In genomic region chr2:117814417-117815264, GRCh38 we compare ENCODE assay signal across 8 cellular contexts. TPM values are rescaled to one million over a fixed set of nuclear protein-coding genes. Genes with fewer than 3 reads are reported as not detected.
DNase-seq lines count a peak whose midpoint lies in the region; ATAC-seq and TF ChIP-seq lines count a peak whose summit lies in the region.

Gene DDX18, plus strand, starts transcription at chr2:117814691. Its CDS starts 87 bp downstream, at chr2:117814778.

- peaks cover 29% of the 10 kb centered on the region for H3K36me3 Mint-ChIP-seq in T-cell

- no peaks in the 10 kb centered on the region for H3K9me3 Mint-ChIP-seq in T-cell

- TF ChIP-seq POLR2A in adrenal gland (IDR thresholded peaks at IDR 0.05): peak; percentile 54 to 56
- TF ChIP-seq POLR2A in heart left ventricle (IDR thresholded peaks at IDR 0.05): peak in 1 of 2 donors; percentile 45

- 0% methylated on average over 40 to 57 of the region's 57 CpGs for WGBS in adrenal gland, 4 donors
- WGBS in heart left ventricle, 4 donors: 0% methylated on average over 45 to 57 of the region's 57 CpGs

- POLR2A ChIA-PET in T-cell (lab: Charles Lee): interaction anchor here (0.7 to 2.1 kb wide), 8 partner anchors 12 to 275 kb away, joined by 3 to 11 read pairs (median 4); partner anchors contain the start of gene CCDC93 (in 2 of the 2)

- H3K4me1 ChIP-seq in adrenal gland (replicated peaks in 1 of 2): peaks cover 6 to 26% of the 10 kb centered on the region in 2 donors
- H3K4me1 ChIP-seq in heart left ventricle: peaks cover 0 to 27% (median 15%) of the 10 kb centered on the region in 12 donors
- peaks cover 19% of the 10 kb centered on the region for H3K4me1 ChIP-seq in upper lobe of right lung

- H3K27ac ChIP-seq in adrenal gland (peak within 1 kb of the TSS; percentile 46 to 94 (median 93)), heart left ventricle (peak within 1 kb of the TSS; percentile 54 to 92 (median 88)), upper lobe of right lung (peak within 1 kb of the TSS; percentile 90)

- H3K36me3 ChIP-seq in adrenal gland (replicated peaks in 1 of 2): peaks cover 0 to 21% of the 10 kb centered on the region in 2 donors
- peaks cover 0 to 35% (median 23%) of the 10 kb centered on the region in 9 donors for H3K36me3 ChIP-seq in heart left ventricle
- H3K36me3 ChIP-seq in upper lobe of right lung: peaks cover 23% of the 10 kb centered on the region

- ATAC-seq in HG02798 (IDR thresholded peaks at IDR 0.05; ENCODE audit: poor library complexity, unreplicated experiment) (peak; percentile 98), T-cell (replicated peaks in 1 of 4) (peak; percentile 91 to 94 (median 92)), heart left ventricle (peak; percentile 96 to 100 (median 99)), upper lobe of right lung (peak; percentile 100)

- TF ChIP-seq CTCF in GM12874 (IDR thresholded peaks at IDR 0.05; ENCODE audit: insufficient read depth, low read depth, low read length) (peak; percentile 99), adrenal gland (IDR thresholded peaks at IDR 0.05) (peak; percentile 98 to 100 (median 99)), heart left ventricle (IDR thresholded peaks at IDR 0.05) (peak; percentile 97 to 100 (median 99)), upper lobe of right lung (IDR thresholded peaks at IDR 0.05) (peak; percentile 98)

- H3K27me3 Mint-ChIP-seq in T-cell: peaks cover 0 to 3% of the 10 kb centered on the region in 2 donors

- peak within 1 kb of the TSS; percentile 90 to 94 (median 91) for H3K4me3 Mint-ChIP-seq in T-cell

- H3K27ac Mint-ChIP-seq in T-cell: peak within 1 kb of the TSS; percentile 92 to 97

- intact Hi-C loops in adrenal gland (cut with DNase I) (no loop called here), heart left ventricle (cut with DNase I) (loop anchor here in 6 of 10 donors (5.0 to 10.0 kb wide), 5 partner anchors 120 to 270 kb away; partner anchors contain the start of genes CCDC93 (in 2 of the 6) and INSIG2 (in 1 of the 6)), posterior cingulate gyrus (cut with DNase I) (loop anchor here (1.0 kb wide), 1 partner anchor 189 kb away; no protein-coding TSS in a partner anchor), upper lobe of right lung (cut with DNase I) (no loop called here)

- no peaks in the 10 kb centered on the region for H3K9me3 ChIP-seq in adrenal gland (replicated peaks in 1 of 3)
- no peaks in the 10 kb centered on the region for H3K9me3 ChIP-seq in heart left ventricle
- H3K9me3 ChIP-seq in upper lobe of right lung: no peaks in the 10 kb centered on the region

- peaks cover 47 to 53% (median 48%) of the 10 kb centered on the region in 3 donors for H3K4me1 Mint-ChIP-seq in T-cell

- H3K4me3 ChIP-seq in adrenal gland (peak within 1 kb of the TSS; percentile 33 to 100 (median 74)), heart left ventricle (peak within 1 kb of the TSS; percentile 63 to 95 (median 82)), upper lobe of right lung (peak within 1 kb of the TSS; percentile 92)

- DNase-seq in NCI-H1436 (lab: John Stamatoyannopoulos, UW) (peak; percentile 98), T-cell (peak; percentile 94 to 99 (median 98)), adrenal gland (peak; percentile 98 to 99 (median 98)), heart left ventricle (peak; percentile 97 to 98 (median 97)), posterior cingulate gyrus (peak; percentile 94 to 99 (median 97)), upper lobe of right lung (peak; percentile 98)

- H3K27me3 ChIP-seq in adrenal gland (no peaks in the 10 kb centered on the region), heart left ventricle (no peaks in the 10 kb centered on the region), upper lobe of right lung (no peaks in the 10 kb centered on the region)

- CTCF ChIA-PET in T-cell (lab: Charles Lee): interaction anchor here (0.6 to 3.5 kb wide), 26 partner anchors 11 to 1552 kb away, joined by 3 to 76 read pairs (median 4); partner anchors contain the start of genes C2orf76 (in 1 of the 2), CCDC93 (in 1 of the 2), DBI (in 1 of the 2) and INSIG2 (in 1 of the 2)

RNA-seq across cellular contexts. Expression of gene DDX18, which starts in this region (rescaled TPM):
- 100 to 1,000 TPM in 2 of 5 donors, 10 to 100 TPM in 3; 78.2 to 134 (median 88.7) TPM for total RNA-seq in T-cell
- 10 to 100 TPM; 19.8 to 43.6 (median 36.6) TPM for total RNA-seq in adrenal gland
- 10 to 100 TPM; 15.9 to 69.3 (median 39.7) TPM for polyA plus RNA-seq in adrenal gland
- total RNA-seq in heart left ventricle: 10 to 100 TPM; 16.0 to 40.6 (median 28.2) TPM
- polyA plus RNA-seq in heart left ventricle: 10 to 100 TPM; 12.2 to 31.1 TPM
- total RNA-seq in upper lobe of right lung: 56.6 TPM

Comparison
In these comparisons a context has a peak if more than half of its experiments do, and no peak if none do; other contexts are left out.
1. Peak in every context shown above with its lines: DNase-seq, ATAC-seq, H3K4me3 ChIP-seq and H3K27ac ChIP-seq.
2. intact Hi-C loops: an anchor here in heart left ventricle (5.0 to 10.0 kb wide) and posterior cingulate gyrus (1.0 kb wide); none called in adrenal gland and upper lobe of right lung.